ENCODE assay signal across 21 cellular contexts in genomic region chr5:127053049-127053448, GRCh38.
"Had no signal": no experiment of that assay in that cellular context is flagged by ENCODE, and none has a peak within 500 bp of the region (broad histone marks: within the 10 kb centered on the region; RNA-seq: fewer than 3 reads in every experiment).

No MANE protein-coding gene starts in this region.

- H3K9me3 ChIP-seq: gastroesophageal sphincter, neutrophil, pancreas, psoas muscle, right atrium auricular region, tibial artery had no signal

- H3K36me3 ChIP-seq: neutrophil, right atrium auricular region, tibial artery, WERI-Rb-1 had no signal

- ATAC-seq: activated CD8-positive, alpha-beta memory T cell treated with anti-CD3 and anti-CD28 coated beads, Interleukin-2, amount 10 ng/mL, durations not matched to agents 7 days and 5 days; activated CD8-positive, alpha-beta T cell treated with anti-CD3 and anti-CD28 coated beads for 36 hours; activated naive CD8-positive, alpha-beta T cell treated with anti-CD3 and anti-CD28 coated beads, Interleukin-2, amount 50 U/mL, for 24 hours; gastroesophageal sphincter; pancreas; psoas muscle; stimulated activated naive CD8-positive, alpha-beta T cell treated with anti-CD3 and anti-CD28 coated beads, Interleukin-15, amount 100 ng/mL, for 72 hours had no signal

- H3K4me1 ChIP-seq: gastroesophageal sphincter, pancreas, psoas muscle, right atrium auricular region, tibial artery had no signal

- H3K4me3 ChIP-seq: gastroesophageal sphincter, pancreas, psoas muscle, right atrium auricular region, tibial artery had no signal

- H3K27ac ChIP-seq: epithelial cell of prostate, gastroesophageal sphincter, neutrophil, pancreas, psoas muscle, right atrium auricular region, tibial artery, WERI-Rb-1 had no signal

- DNase-seq: activated CD4-positive, alpha-beta T cell treated with anti-CD3 and anti-CD28 coated beads, Interleukin-2, amount 10 ng/mL, durations not matched to agents 7 days and 5 days; activated CD4-positive, CD25-positive, alpha-beta regulatory T cell treated with anti-CD3 and anti-CD28 coated beads, Interleukin-2, amount 50 U/mL, for 72 hours; activated CD8-positive, alpha-beta memory T cell treated with anti-CD3 and anti-CD28 coated beads, Interleukin-2, amount 10 ng/mL, durations not matched to agents 7 days and 5 days; activated CD8-positive, alpha-beta T cell treated with anti-CD3 and anti-CD28 coated beads for 36 hours; activated gamma-delta T cell; activated naive CD4-positive, alpha-beta T cell treated with anti-CD3 and anti-CD28 coated beads, Interleukin-2, amount 50 U/mL, for 16 hours; activated naive CD8-positive, alpha-beta T cell treated with anti-CD3 and anti-CD28 coated beads, Interleukin-2, amount 50 U/mL, for 24 hours; cerebellar nuclear complex; cortex of kidney; head of caudate nucleus; hypothalamus; pancreas; psoas muscle; stimulated activated CD4-positive, alpha-beta T cell treated with anti-CD3 and anti-CD28 coated beads, Interleukin-12 subunit alpha, Interleukin-12 subunit beta, amount 100 ng/mL, for 4 hours; stimulated activated naive CD8-positive, alpha-beta T cell treated with anti-CD3 and anti-CD28 coated beads, Interleukin-15, amount 100 ng/mL, for 72 hours; tibial artery; WERI-Rb-1 had no signal
